Comparison of ENCODE assay signal across 9 cellular contexts in genomic region chr2:174748948-174749347, GRCh38. TPM values are rescaled to one million over a fixed set of nuclear protein-coding genes. Genes with fewer than 3 reads are reported as not detected.
DNase-seq lines count a peak whose midpoint lies in the region; ATAC-seq and TF ChIP-seq lines count a peak whose summit lies in the region.
"Had no signal": no experiment of that assay in that cellular context is flagged by ENCODE, and none has a peak within 500 bp of the region (broad histone marks: within the 10 kb centered on the region; RNA-seq: fewer than 3 reads in every experiment).

No MANE protein-coding gene starts in this region.

- DNase-seq in Calu3 (peak; percentile 86), NCI-H2227 treated with DMSO at 0.1 percent for 48 hours (lab: John Stamatoyannopoulos, UW) (peak; percentile 74), dermis blood vessel endothelial cell (peak; percentile 78), lower lobe of right lung (no peak)
- DNase-seq in activated CD4-positive, alpha-beta T cell treated with anti-CD3 and anti-CD28 coated beads, Interleukin-2, amount 10 ng/mL, durations not matched to agents 7 days and 5 days: peak; percentile 80
- peak; percentile 35 to 54 for DNase-seq in stimulated activated CD8-positive, alpha-beta memory T cell treated with anti-CD3 and anti-CD28 coated beads, Interleukin-2, amount 100 ng/mL, for 1 hour (ENCODE audit: low read depth in 2 of 2)

- H3K4me3 ChIP-seq in lower lobe of right lung: no peak overlapping the region

- POLR2A ChIA-PET in activated CD4-positive, alpha-beta T cell treated with anti-CD3 and anti-CD28 coated beads, Interleukin-2, amount 10 ng/mL, durations not matched to agents 7 days and 5 days (lab: Charles Lee): no interaction called here

- no peaks in the 10 kb centered on the region for H3K9me3 Mint-ChIP-seq in Calu3 (ENCODE audit: low read depth, unreplicated experiment)
- H3K9me3 Mint-ChIP-seq in activated CD4-positive, alpha-beta T cell treated with anti-CD3 and anti-CD28 coated beads, Interleukin-2, amount 10 ng/mL, durations not matched to agents 7 days and 5 days: no peaks in the 10 kb centered on the region

- no peaks in the 10 kb centered on the region for H3K27me3 ChIP-seq in lower lobe of right lung (ENCODE audit: low read depth)

- BruUV-seq in Calu3 (replicated peaks; lab: Mats Ljungman, UMichigan): no TSS peak

- TF ChIP-seq CTCF in Calu3 (IDR thresholded peaks at IDR 0.05; ENCODE audit: unreplicated experiment) (peak; percentile 74), lower lobe of right lung (IDR thresholded peaks at IDR 0.05) (peak; percentile 70)

- ATAC-seq in HG02588 (IDR thresholded peaks at IDR 0.05; ENCODE audit: unreplicated experiment) (peak; percentile 26), lower lobe of right lung (peak; percentile 85 to 87), HG03457 (IDR thresholded peaks at IDR 0.05; ENCODE audit: unreplicated experiment) (no peak)

- H3K4me1 ChIP-seq in lower lobe of right lung: no peaks in the 10 kb centered on the region

- H3K4me1 Mint-ChIP-seq in Calu3 (ENCODE audit: low read depth, unreplicated experiment): no peaks in the 10 kb centered on the region
- peaks cover 35% of the 10 kb centered on the region for H3K4me1 Mint-ChIP-seq in activated CD4-positive, alpha-beta T cell treated with anti-CD3 and anti-CD28 coated beads, Interleukin-2, amount 10 ng/mL, durations not matched to agents 7 days and 5 days

- H3K4me3 Mint-ChIP-seq in Calu3 (ENCODE audit: low read depth, unreplicated experiment): no peak overlapping the region
- no peak overlapping the region for H3K4me3 Mint-ChIP-seq in activated CD4-positive, alpha-beta T cell treated with anti-CD3 and anti-CD28 coated beads, Interleukin-2, amount 10 ng/mL, durations not matched to agents 7 days and 5 days

- peaks cover 22% of the 10 kb centered on the region for H3K27me3 Mint-ChIP-seq in Calu3 (ENCODE audit: unreplicated experiment)
- H3K27me3 Mint-ChIP-seq in activated CD4-positive, alpha-beta T cell treated with anti-CD3 and anti-CD28 coated beads, Interleukin-2, amount 10 ng/mL, durations not matched to agents 7 days and 5 days: peaks cover 6% of the 10 kb centered on the region

- H3K36me3 ChIP-seq in lower lobe of right lung: no peaks in the 10 kb centered on the region

- no peak overlapping the region for H3K27ac Mint-ChIP-seq in Calu3 (ENCODE audit: unreplicated experiment)
- H3K27ac Mint-ChIP-seq in activated CD4-positive, alpha-beta T cell treated with anti-CD3 and anti-CD28 coated beads, Interleukin-2, amount 10 ng/mL, durations not matched to agents 7 days and 5 days: no peak overlapping the region

- no peaks in the 10 kb centered on the region for H3K9me3 ChIP-seq in lower lobe of right lung

- no peaks in the 10 kb centered on the region for H3K36me3 Mint-ChIP-seq in Calu3 (ENCODE audit: insufficient read depth, unreplicated experiment)
- no peaks in the 10 kb centered on the region for H3K36me3 Mint-ChIP-seq in activated CD4-positive, alpha-beta T cell treated with anti-CD3 and anti-CD28 coated beads, Interleukin-2, amount 10 ng/mL, durations not matched to agents 7 days and 5 days (ENCODE audit: low read depth)

- intact Hi-C loops in Calu3 (cut with micrococcal nuclease; ENCODE audit: unreplicated experiment): loop anchor here (2.0 kb wide), 1 partner anchor 48 kb away; no protein-coding TSS in a partner anchor
- intact Hi-C loops in lower lobe of right lung (cut with DNase I): no loop called here

- no peak overlapping the region for H3K27ac ChIP-seq in lower lobe of right lung

- CTCF ChIA-PET in Calu3 (lab: Charles Lee): interaction anchor here (0.5 to 1.8 kb wide), 19 partner anchors 12 to 1743 kb away, joined by 3 to 14 read pairs (median 3); partner anchors contain the start of gene CHRNA1
- CTCF ChIA-PET in activated CD4-positive, alpha-beta T cell treated with anti-CD3 and anti-CD28 coated beads, Interleukin-2, amount 10 ng/mL, durations not matched to agents 7 days and 5 days (lab: Charles Lee): interaction anchor here (0.6 to 2.6 kb wide), 17 partner anchors 12 to 435 kb away, joined by 3 to 11 read pairs (median 4); partner anchors contain the start of gene CHRNA1

RNA-seq across cellular contexts. Expression of gene CHRNA1, which starts 15.3 kb away (rescaled TPM):
- not detected in 2 replicates for total RNA-seq in Calu3 (2022)
- not detected for total RNA-seq in activated CD4-positive, alpha-beta T cell treated with anti-CD3 and anti-CD28 coated beads, Interleukin-2, amount 10 ng/mL, durations not matched to agents 7 days and 5 days
- total RNA-seq in dermis blood vessel endothelial cell: 0.51 TPM in 2 replicates
- total RNA-seq in lower lobe of right lung: not detected
- total RNA-seq: activated CD8-positive, alpha-beta memory T cell treated with anti-CD3 and anti-CD28 coated beads for 36 hours had no signal
